Comparison of ENCODE assay signal across 8 cellular contexts in the genomic region with DNA sequence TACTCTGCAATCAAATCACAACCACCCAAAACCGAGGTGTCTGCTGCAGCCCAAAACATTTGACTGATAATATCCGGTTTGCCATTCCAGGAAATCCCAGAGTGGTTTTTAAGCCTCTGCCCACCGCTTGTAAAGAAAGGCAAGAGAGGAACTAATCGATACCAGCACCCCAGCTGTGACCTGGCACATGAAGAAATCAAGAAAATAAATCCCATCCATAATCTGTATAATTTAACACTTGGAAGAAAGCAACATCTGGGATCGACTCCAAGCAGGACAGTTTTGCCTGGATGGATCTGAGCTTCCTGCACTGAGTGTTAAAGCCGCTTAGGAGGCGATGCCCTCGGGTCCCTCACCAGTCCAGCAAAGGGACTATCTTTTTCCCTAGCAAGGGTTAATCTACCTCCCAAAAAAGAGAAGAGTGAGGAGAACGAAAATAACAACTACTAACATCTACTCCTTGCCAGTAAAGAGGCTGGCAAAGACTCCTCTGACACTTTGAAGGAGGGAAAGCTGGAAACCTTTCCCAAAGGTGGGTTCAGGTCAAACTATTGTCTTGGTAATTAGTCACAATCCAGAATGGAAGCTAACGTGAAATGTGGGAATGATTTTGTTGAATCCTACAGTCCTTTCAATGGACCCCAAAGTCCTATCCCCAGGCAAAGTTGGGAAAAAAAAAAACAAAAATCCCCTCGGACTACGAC. TPM values are rescaled to one million over a fixed set of nuclear protein-coding genes. Genes with fewer than 3 reads are reported as not detected.
DNase-seq lines count a peak whose midpoint lies in the region; ATAC-seq and TF ChIP-seq lines count a peak whose summit lies in the region.

No MANE protein-coding gene starts in this region.

- CTCF ChIA-PET in activated naive CD4-positive, alpha-beta T cell treated with anti-CD3 and anti-CD28 coated beads for 36 hours (lab: Charles Lee), result no interaction called here

- H3K9me3 ChIP-seq in RWPE2 (ENCODE audit: severe bottlenecking) (no peaks in the 10 kb centered on the region), esophagus squamous epithelium (no peaks in the 10 kb centered on the region), parathyroid adenoma (ENCODE audit: control insufficient read depth, low read length) (no peaks in the 10 kb centered on the region)

- WGBS in esophagus squamous epithelium, 2 donors, result 1 to 3% methylated on average over 12 of the region's 12 CpGs

- TF ChIP-seq POLR2A in esophagus squamous epithelium (IDR thresholded peaks at IDR 0.05), result no peak

- H3K4me3 ChIP-seq in RWPE2 (ENCODE audit: severe bottlenecking) (peak overlapping the region; percentile 77), esophagus squamous epithelium (peak overlapping the region; percentile 77 to 99 (median 80)), parathyroid adenoma (ENCODE audit: low read depth, low read length) (peak overlapping the region; percentile 92)

- intact Hi-C loops in activated naive CD4-positive, alpha-beta T cell treated with anti-CD3 and anti-CD28 coated beads for 36 hours (cut with micrococcal nuclease), result no loop called here
- intact Hi-C loops in esophagus squamous epithelium (cut with DNase I), result loop anchor here (10.0 kb wide), 1 partner anchor 251 kb away; a partner anchor contains a TSS

- H3K36me3 ChIP-seq in RWPE2 (ENCODE audit: low read depth) (no peaks in the 10 kb centered on the region), esophagus squamous epithelium (no peaks in the 10 kb centered on the region), parathyroid adenoma (ENCODE audit: control insufficient read depth, insufficient read depth, low read length) (no peaks in the 10 kb centered on the region)

- no peaks in the 10 kb centered on the region for H3K9me3 Mint-ChIP-seq in activated naive CD4-positive, alpha-beta T cell treated with anti-CD3 and anti-CD28 coated beads for 36 hours

- H3K27me3 ChIP-seq in RWPE2 (ENCODE audit: insufficient read depth, poor library complexity, severe bottlenecking), result no peaks in the 10 kb centered on the region
- H3K27me3 ChIP-seq in esophagus squamous epithelium, result no peaks in the 10 kb centered on the region
- no peaks in the 10 kb centered on the region for H3K27me3 ChIP-seq in parathyroid adenoma (ENCODE audit: control insufficient read depth, insufficient read depth, low read length)

- ATAC-seq in RWPE2 (ENCODE audit: low read depth) (no peak), HG02642 (IDR thresholded peaks at IDR 0.05; ENCODE audit: poor library complexity, unreplicated experiment) (no peak), GM18502 (IDR thresholded peaks at IDR 0.05; ENCODE audit: poor library complexity, unreplicated experiment) (no peak)

- peak; percentile 9 for DNase-seq in activated naive CD4-positive, alpha-beta T cell treated with anti-CD3 and anti-CD28 coated beads for 36 hours
- DNase-seq in activated naive CD4-positive, alpha-beta T cell treated with Interleukin-2 at 50 U/mL for 16 hours, result no peak
- no peak for DNase-seq in RWPE2 (ENCODE audit: low spot score)
- no peak for DNase-seq in esophagus squamous epithelium (lab: John Stamatoyannopoulos, UW)
- no peak for DNase-seq in iPS-NIHi11 (ENCODE audit: low spot score)

- H3K4me2 ChIP-seq in parathyroid adenoma (ENCODE audit: low read length), result peak overlapping the region; percentile 89

- TF ChIP-seq CTCF in RWPE2 (IDR thresholded peaks at IDR 0.05; ENCODE audit: poor library complexity, severe bottlenecking) (no peak), esophagus squamous epithelium (IDR thresholded peaks at IDR 0.05) (no peak), parathyroid adenoma (IDR thresholded peaks at IDR 0.05) (no peak)

- no peaks in the 10 kb centered on the region for H3K36me3 Mint-ChIP-seq in activated naive CD4-positive, alpha-beta T cell treated with anti-CD3 and anti-CD28 coated beads for 36 hours (ENCODE audit: low read depth)

- peak overlapping the region; percentile 97 for H3K4me3 Mint-ChIP-seq in activated naive CD4-positive, alpha-beta T cell treated with anti-CD3 and anti-CD28 coated beads for 36 hours

- H3K27ac ChIP-seq in RWPE2 (ENCODE audit: poor library complexity, severe bottlenecking), result peak overlapping the region; percentile 81
- peak overlapping the region; percentile 83 to 91 (median 88) for H3K27ac ChIP-seq in esophagus squamous epithelium
- peak overlapping the region; percentile 64 for H3K27ac ChIP-seq in parathyroid adenoma

- no peak overlapping the region for H3K27ac Mint-ChIP-seq in activated naive CD4-positive, alpha-beta T cell treated with anti-CD3 and anti-CD28 coated beads for 36 hours

- peak overlapping the region; percentile 88 for H2AFZ ChIP-seq in parathyroid adenoma

- H3K27me3 Mint-ChIP-seq in activated naive CD4-positive, alpha-beta T cell treated with anti-CD3 and anti-CD28 coated beads for 36 hours (ENCODE audit: low read depth), result peaks cover 36% of the 10 kb centered on the region

- no peak overlapping the region for H3K9ac ChIP-seq in parathyroid adenoma

- H3K79me2 ChIP-seq in parathyroid adenoma, result peaks cover 16% of the 10 kb centered on the region

- peaks cover 39% of the 10 kb centered on the region for H3K4me1 ChIP-seq in RWPE2 (ENCODE audit: insufficient read depth, poor library complexity, severe bottlenecking)
- peaks cover 6 to 59% (median 13%) of the 10 kb centered on the region in 3 donors for H3K4me1 ChIP-seq in esophagus squamous epithelium
- no peaks in the 10 kb centered on the region for H3K4me1 ChIP-seq in parathyroid adenoma

- peaks cover 27% of the 10 kb centered on the region for H3K4me1 Mint-ChIP-seq in activated naive CD4-positive, alpha-beta T cell treated with anti-CD3 and anti-CD28 coated beads for 36 hours (ENCODE audit: low read depth)

RNA-seq across cellular contexts. Expression of a gene that starts 2.0 kb away (rescaled TPM):
- under 1 TPM; 0.43 to 0.62 TPM for total RNA-seq in activated naive CD4-positive, alpha-beta T cell treated with anti-CD3 and anti-CD28 coated beads for 36 hours
- 10 to 100 TPM in 3 of 4 donors, 1 to 10 TPM in 1; 9.9 to 30.9 (median 13.7) TPM for total RNA-seq in esophagus squamous epithelium

RNA-seq across cellular contexts. Expression of a gene that starts 2.3 kb away (rescaled TPM):
- 10 to 100 TPM; 27.0 to 28.2 TPM for total RNA-seq in activated naive CD4-positive, alpha-beta T cell treated with anti-CD3 and anti-CD28 coated beads for 36 hours
- 10 to 100 TPM in 3 of 4 donors, 1 to 10 TPM in 1; 7.3 to 32.0 (median 19.6) TPM for total RNA-seq in esophagus squamous epithelium

Comparison
In these comparisons a context has a peak if more than half of its experiments do, and no peak if none do; other contexts are left out.
1. RNA of a gene that starts 2.0 kb away (total RNA-seq): 9.9 to 30.9 TPM in esophagus squamous epithelium; 0.43 to 0.62 TPM in activated naive CD4-positive, alpha-beta T cell treated with anti-CD3 and anti-CD28 coated beads for 36 hours; every median in the first group is over 4 times any median in the second.
2. Peak in every context shown above with its lines, with median percentiles within 50 percentile points of each other: H3K27ac ChIP-seq and H3K4me3 ChIP-seq.